Comparison of ENCODE assay signal across 11 cellular contexts in genomic region chr10:78623577-78624215, GRCh38.
DNase-seq lines count a peak whose midpoint lies in the region; TF ChIP-seq lines count a peak whose summit lies in the region.
"Had no signal": no experiment of that assay in that cellular context is flagged by ENCODE, and none has a peak within 500 bp of the region (broad histone marks: within the 10 kb centered on the region; RNA-seq: fewer than 3 reads in every experiment).

No MANE protein-coding gene starts in this region.

- no peak overlapping the region for H3K27ac Mint-ChIP-seq in activated CD4-positive, alpha-beta memory T cell treated with anti-CD3 and anti-CD28 coated beads for 36 hours
- H3K27ac Mint-ChIP-seq in activated CD4-positive, alpha-beta memory T cell treated with anti-CD3 and anti-CD28 coated beads, Interleukin-2, amount 10 ng/mL, durations not matched to agents 7 days and 5 days = no peak overlapping the region

- H3K4me1 ChIP-seq in BE2C = peaks cover 20% of the 10 kb centered on the region

- H3K27me3 Mint-ChIP-seq in activated CD4-positive, alpha-beta memory T cell treated with anti-CD3 and anti-CD28 coated beads for 36 hours = peaks cover 5% of the 10 kb centered on the region
- peaks cover 13% of the 10 kb centered on the region for H3K27me3 Mint-ChIP-seq in activated CD4-positive, alpha-beta memory T cell treated with anti-CD3 and anti-CD28 coated beads, Interleukin-2, amount 10 ng/mL, durations not matched to agents 7 days and 5 days

- peak; percentile 16 for DNase-seq in activated CD4-positive, alpha-beta memory T cell treated with anti-CD3 and anti-CD28 coated beads for 36 hours
- no peak for DNase-seq in activated CD4-positive, alpha-beta memory T cell treated with anti-CD3 and anti-CD28 coated beads, Interleukin-2, amount 10 ng/mL, durations not matched to agents 7 days and 5 days
- peak; percentile 85 for DNase-seq in NCI-H748 treated with DMSO at 0.1 percent for 48 hours (lab: John Stamatoyannopoulos, UW)
- peak; percentile 45 for DNase-seq in fibroblast of villous mesenchyme (ENCODE audit: low read depth)
- DNase-seq in stromal cell of bone marrow (ENCODE audit: low read depth) = peak; percentile 83
- DNase-seq in NK-92 treated with Interleukin-12 subunit alpha and Interleukin-12 subunit beta, amount 100 ng/mL, for 24 hours (lab: John Stamatoyannopoulos, UW) = no peak
- no peak for DNase-seq in NOMO-1 treated with DMSO at 0.1 percent for 48 hours (lab: John Stamatoyannopoulos, UW; ENCODE audit: unreplicated experiment)
- no peak for DNase-seq in BE2C
- DNase-seq: activated effector memory CD4-positive, alpha-beta T cell treated with Interleukin-2 at 50 U/mL for 16 hours; Caco-2; NCI-H2171 treated with DMSO at 0.1 percent for 48 hours had no signal

- no peaks in the 10 kb centered on the region for H3K36me3 Mint-ChIP-seq in activated CD4-positive, alpha-beta memory T cell treated with anti-CD3 and anti-CD28 coated beads for 36 hours
- no peaks in the 10 kb centered on the region for H3K36me3 Mint-ChIP-seq in activated CD4-positive, alpha-beta memory T cell treated with anti-CD3 and anti-CD28 coated beads, Interleukin-2, amount 10 ng/mL, durations not matched to agents 7 days and 5 days (ENCODE audit: low read depth)

- H3K4me1 Mint-ChIP-seq in activated CD4-positive, alpha-beta memory T cell treated with anti-CD3 and anti-CD28 coated beads for 36 hours (ENCODE audit: low read depth) = peaks cover 3% of the 10 kb centered on the region
- no peaks in the 10 kb centered on the region for H3K4me1 Mint-ChIP-seq in activated CD4-positive, alpha-beta memory T cell treated with anti-CD3 and anti-CD28 coated beads, Interleukin-2, amount 10 ng/mL, durations not matched to agents 7 days and 5 days

- TF ChIP-seq CTCF in fibroblast of villous mesenchyme (IDR thresholded peaks at IDR 0.05; ENCODE audit: insufficient read depth, low read depth, low read length) (no peak), BE2C (IDR thresholded peaks at IDR 0.05; ENCODE audit: low read depth, low read length) (no peak)

- H3K4me3 ChIP-seq in fibroblast of villous mesenchyme (ENCODE audit: low read depth, low read length) (no peak overlapping the region), BE2C (ENCODE audit: low read depth, low read length) (no peak overlapping the region)

- POLR2A ChIA-PET in activated CD4-positive, alpha-beta memory T cell treated with anti-CD3 and anti-CD28 coated beads for 36 hours (lab: Charles Lee) = no interaction called here
- POLR2A ChIA-PET in activated CD4-positive, alpha-beta memory T cell treated with anti-CD3 and anti-CD28 coated beads, Interleukin-2, amount 10 ng/mL, durations not matched to agents 7 days and 5 days (lab: Charles Lee) = no interaction called here

- no peaks in the 10 kb centered on the region for H3K36me3 ChIP-seq in BE2C

- H3K27me3 ChIP-seq in BE2C = no peaks in the 10 kb centered on the region

- no peaks in the 10 kb centered on the region for H3K9me3 Mint-ChIP-seq in activated CD4-positive, alpha-beta memory T cell treated with anti-CD3 and anti-CD28 coated beads for 36 hours
- H3K9me3 Mint-ChIP-seq in activated CD4-positive, alpha-beta memory T cell treated with anti-CD3 and anti-CD28 coated beads, Interleukin-2, amount 10 ng/mL, durations not matched to agents 7 days and 5 days = no peaks in the 10 kb centered on the region

- intact Hi-C loops in activated CD4-positive, alpha-beta memory T cell treated with anti-CD3 and anti-CD28 coated beads for 36 hours (cut with micrococcal nuclease) = loop anchor here (1.0 kb wide), 1 partner anchor 44 kb away; no protein-coding TSS in a partner anchor

- no peak overlapping the region for H3K4me3 Mint-ChIP-seq in activated CD4-positive, alpha-beta memory T cell treated with anti-CD3 and anti-CD28 coated beads for 36 hours
- no peak overlapping the region for H3K4me3 Mint-ChIP-seq in activated CD4-positive, alpha-beta memory T cell treated with anti-CD3 and anti-CD28 coated beads, Interleukin-2, amount 10 ng/mL, durations not matched to agents 7 days and 5 days

- no peaks in the 10 kb centered on the region for H3K9me3 ChIP-seq in BE2C
- H3K9me3 ChIP-seq: Caco-2 had no signal

- CTCF ChIA-PET in activated CD4-positive, alpha-beta memory T cell treated with anti-CD3 and anti-CD28 coated beads for 36 hours (lab: Charles Lee) = no interaction called here
- CTCF ChIA-PET in activated CD4-positive, alpha-beta memory T cell treated with anti-CD3 and anti-CD28 coated beads, Interleukin-2, amount 10 ng/mL, durations not matched to agents 7 days and 5 days (lab: Charles Lee) = no interaction called here

Comparison
In these comparisons a context has a peak if more than half of its experiments do, and no peak if none do; other contexts are left out.
1. DNase-seq: peak in activated CD4-positive, alpha-beta memory T cell treated with anti-CD3 and anti-CD28 coated beads for 36 hours (single experiment), NCI-H748 treated with DMSO at 0.1 percent for 48 hours (single experiment), fibroblast of villous mesenchyme (single experiment) and stromal cell of bone marrow (single experiment); none in activated CD4-positive, alpha-beta memory T cell treated with anti-CD3 and anti-CD28 coated beads, Interleukin-2, amount 10 ng/mL, durations not matched to agents 7 days and 5 days (single experiment), NK-92 treated with Interleukin-12 subunit alpha and Interleukin-12 subunit beta, amount 100 ng/mL, for 24 hours (single experiment), NOMO-1 treated with DMSO at 0.1 percent for 48 hours (single experiment) and BE2C (single experiment).